In genomic region chr12:12665194-12665593, GRCh38 we compare ENCODE assay signal across 19 cellular contexts. TPM values are rescaled to one million over a fixed set of nuclear protein-coding genes. Genes with fewer than 3 reads are reported as not detected.
DNase-seq lines count a peak whose midpoint lies in the region; ATAC-seq and TF ChIP-seq lines count a peak whose summit lies in the region.
"Had no signal": no experiment of that assay in that cellular context is flagged by ENCODE, and none has a peak within 500 bp of the region (broad histone marks: within the 10 kb centered on the region; RNA-seq: fewer than 3 reads in every experiment).

No MANE protein-coding gene starts in this region.

- DNase-seq in A673 (ENCODE audit: low spot score) (peak; percentile 47), HEK293T (ENCODE audit: extremely low spot score) (peak; percentile 25), dermis blood vessel endothelial cell (peak; percentile 20), mesendoderm (peak; percentile 69), left ventricle myocardium inferior (no peak), MV-4-11 (lab: John Stamatoyannopoulos, UW) (no peak), PC-9 (no peak)
- DNase-seq: 8988T, DMS 273 treated with DMSO at 0.1 percent for 48 hours, Karpas-422, MM.1S, NCI-H187 treated with DMSO at 0.1 percent for 48 hours, NCI-H2171, NCI-H446 treated with DMSO at 0.1 percent for 48 hours, NCI-H748 treated with DMSO at 0.1 percent for 48 hours had no signal

- no peak overlapping the region for H3K4ac ChIP-seq in mesendoderm (ENCODE audit: low read depth, low read length)

- ATAC-seq in HG02938 (IDR thresholded peaks at IDR 0.05; ENCODE audit: unreplicated experiment) = no peak
- ATAC-seq: HCT116 had no signal

- no peak overlapping the region for H2AK5ac ChIP-seq in mesendoderm (ENCODE audit: low read length)

- H3K23ac ChIP-seq in mesendoderm (ENCODE audit: low read length) = no peak overlapping the region

- intact Hi-C loops in A673 (cut with micrococcal nuclease; ENCODE audit: unreplicated experiment) (no loop called here), left ventricle myocardium inferior (cut with micrococcal nuclease) (no loop called here), PC-9 (cut with micrococcal nuclease; ENCODE audit: unreplicated experiment) (no loop called here)

- H3K9me3 ChIP-seq in A673 (ENCODE audit: low read depth, low read length, poor library complexity, severe bottlenecking) = no peaks in the 10 kb centered on the region
- no peaks in the 10 kb centered on the region for H3K9me3 ChIP-seq in left ventricle myocardium inferior (replicated peaks)
- H3K9me3 ChIP-seq in PC-9 (ENCODE audit: insufficient read depth, low read depth) = no peaks in the 10 kb centered on the region
- H3K9me3 ChIP-seq: BLaER1 treated with 17β-estradiol and CSF1 and Interleukin-3, amounts not matched to agents 10 nM and 100 nM had no signal

- POLR2A ChIA-PET in A673 (lab: Charles Lee; ENCODE audit: low non-redundant PET) = no interaction called here
- POLR2A ChIA-PET in HEK293T (lab: Yijun Ruan, JAX) = no interaction called here
- POLR2A ChIA-PET in PC-9 (lab: Charles Lee; ENCODE audit: unreplicated experiment) = no interaction called here

- no peak for TF ChIP-seq CTCF in A673 (conservative IDR thresholded peaks at IDR 0.05; ENCODE audit: low read depth, low read length)
- TF ChIP-seq CTCF in left ventricle myocardium inferior (IDR thresholded peaks at IDR 0.05; ENCODE audit: borderline replicate concordance) = no peak
- no peak for TF ChIP-seq CTCF in PC-9 (conservative IDR thresholded peaks at IDR 0.05)

- H3K4me1 ChIP-seq in A673 (ENCODE audit: insufficient read depth, low read length, poor library complexity, severe bottlenecking) (no peaks in the 10 kb centered on the region), mesendoderm (ENCODE audit: control insufficient read depth, low read depth, low read length) (no peaks in the 10 kb centered on the region), left ventricle myocardium inferior (no peaks in the 10 kb centered on the region), PC-9 (replicated peaks; ENCODE audit: insufficient read depth) (no peaks in the 10 kb centered on the region)
- H3K4me1 ChIP-seq: BLaER1 treated with 17β-estradiol and CSF1 and Interleukin-3, amounts not matched to agents 10 nM and 100 nM had no signal

- H4K20me1 ChIP-seq in PC-9 (ENCODE audit: insufficient read depth) = no peaks in the 10 kb centered on the region
- H4K20me1 ChIP-seq: BLaER1 treated with 17β-estradiol and CSF1 and Interleukin-3, amounts not matched to agents 10 nM and 100 nM had no signal

- no peak overlapping the region for H2BK120ac ChIP-seq in mesendoderm (ENCODE audit: low read depth, low read length)

- H3K79me2 ChIP-seq in mesendoderm (ENCODE audit: control insufficient read depth, insufficient read depth, low read length) (no peaks in the 10 kb centered on the region), PC-9 (ENCODE audit: low read depth) (no peaks in the 10 kb centered on the region)

- H3K4me2 ChIP-seq in mesendoderm (ENCODE audit: low read length) (no peak overlapping the region), PC-9 (no peak overlapping the region)
- H3K4me2 ChIP-seq: BLaER1 treated with 17β-estradiol and CSF1 and Interleukin-3, amounts not matched to agents 10 nM and 100 nM had no signal

- no peak overlapping the region for H3K56ac ChIP-seq in mesendoderm (ENCODE audit: low read length)

- no peak overlapping the region for H2BK15ac ChIP-seq in mesendoderm (replicated peaks; ENCODE audit: low read depth)

- H3K9ac ChIP-seq in mesendoderm (ENCODE audit: low read length) = no peak overlapping the region
- H3K9ac ChIP-seq: BLaER1 treated with 17β-estradiol and CSF1 and Interleukin-3, amounts not matched to agents 10 nM and 100 nM had no signal

- H3K4me3 ChIP-seq in A673 (ENCODE audit: low read depth, low read length, poor library complexity, severe bottlenecking) = no peak overlapping the region
- no peak overlapping the region for H3K4me3 ChIP-seq in mesendoderm (ENCODE audit: low read length)
- no peak overlapping the region for H3K4me3 ChIP-seq in left ventricle myocardium inferior
- no peak overlapping the region for H3K4me3 ChIP-seq in PC-9
- H3K4me3 ChIP-seq: BLaER1 treated with 17β-estradiol and CSF1 and Interleukin-3, amounts not matched to agents 10 nM and 100 nM; SK-N-MC had no signal

- no peak overlapping the region for H2AFZ ChIP-seq in PC-9

- H3K27ac ChIP-seq in A673 (ENCODE audit: low read depth, low read length, poor library complexity, severe bottlenecking) (no peak overlapping the region), mesendoderm (ENCODE audit: low read depth, low read length) (no peak overlapping the region), left ventricle myocardium inferior (replicated peaks) (no peak overlapping the region), PC-9 (no peak overlapping the region)
- H3K27ac ChIP-seq: BLaER1 treated with 17β-estradiol and CSF1 and Interleukin-3, amounts not matched to agents 10 nM and 100 nM; SK-N-MC had no signal

- no peak overlapping the region for H4K8ac ChIP-seq in mesendoderm (ENCODE audit: low read depth, low read length)

- H3K36me3 ChIP-seq in A673 (ENCODE audit: insufficient read depth, low read length, poor library complexity, severe bottlenecking) = no peaks in the 10 kb centered on the region
- H3K36me3 ChIP-seq in mesendoderm (ENCODE audit: control insufficient read depth, insufficient read depth, low read length) = no peaks in the 10 kb centered on the region
- H3K36me3 ChIP-seq in left ventricle myocardium inferior = no peaks in the 10 kb centered on the region
- no peaks in the 10 kb centered on the region for H3K36me3 ChIP-seq in PC-9 (ENCODE audit: low read depth)
- H3K36me3 ChIP-seq: BLaER1 treated with 17β-estradiol and CSF1 and Interleukin-3, amounts not matched to agents 10 nM and 100 nM had no signal

- no peak overlapping the region for H2BK5ac ChIP-seq in mesendoderm (ENCODE audit: low read length)

- BruUV-seq in A673 (replicated peaks; lab: Mats Ljungman, UMichigan) = no TSS peak
- no TSS peak for BruUV-seq in PC-9 (replicated peaks; lab: Mats Ljungman, UMichigan)

- H3K79me1 ChIP-seq in mesendoderm (ENCODE audit: low read length) = peaks cover 1% of the 10 kb centered on the region

- CTCF ChIA-PET in A673 (lab: Charles Lee) = interaction anchor here (0.6 kb wide), 1 partner anchor 59 kb away, joined by 14 read pairs; no protein-coding TSS in a partner anchor
- CTCF ChIA-PET in HEK293T (lab: Yijun Ruan, JAX) = interaction anchor here (0.6 kb wide), 1 partner anchor 60 kb away, joined by 9 read pairs; no protein-coding TSS in a partner anchor
- CTCF ChIA-PET in PC-9 (lab: Charles Lee) = no interaction called here

- H3F3A ChIP-seq in PC-9 (ENCODE audit: insufficient read depth, low read depth) = no peaks in the 10 kb centered on the region

- H4K5ac ChIP-seq in mesendoderm (ENCODE audit: low read length) = no peak overlapping the region

- H3K27me3 ChIP-seq in A673 (replicated peaks; ENCODE audit: insufficient read depth, low read depth, low read length, poor library complexity) = no peaks in the 10 kb centered on the region
- H3K27me3 ChIP-seq in mesendoderm (ENCODE audit: insufficient read depth, low read length, poor library complexity) = no peaks in the 10 kb centered on the region
- peaks cover 5% of the 10 kb centered on the region for H3K27me3 ChIP-seq in left ventricle myocardium inferior (ENCODE audit: low read depth)
- H3K27me3 ChIP-seq in PC-9 (ENCODE audit: insufficient read depth, low read depth) = no peaks in the 10 kb centered on the region
- H3K27me3 ChIP-seq: BLaER1 treated with 17β-estradiol and CSF1 and Interleukin-3, amounts not matched to agents 10 nM and 100 nM had no signal

- H3K18ac ChIP-seq in mesendoderm (ENCODE audit: low read length) = no peak overlapping the region

- WGBS in mesendoderm (ENCODE audit: extremely low coverage, insufficient coverage, low lambda C conversion rate) = no CpG with 5 or more reads among the region's 13 CpGs

- no peaks in the 10 kb centered on the region for H3K9me2 ChIP-seq in PC-9 (ENCODE audit: insufficient read depth)

TF ChIP-seq in HEK293T, 16 proteins besides CTCF, POLR2A, EP300 and RAD21:
- TF ChIP-seq ARNT (IDR thresholded peaks at IDR 0.05) = no peak
- TF ChIP-seq CTBP1 (IDR thresholded peaks at IDR 0.05; ENCODE audit: borderline replicate concordance) = no peak
- TF ChIP-seq LEF1 (IDR thresholded peaks at IDR 0.05; ENCODE audit: borderline replicate concordance) = no peak
- no peak for TF ChIP-seq TARDBP (IDR thresholded peaks at IDR 0.05)
- no peak for TF ChIP-seq ZNF384 (IDR thresholded peaks at IDR 0.05)

RNA-seq across cellular contexts. Expression of gene GPR19, which starts 30.8 kb away (rescaled TPM):
- total RNA-seq in A673 (2021) (3.0 and 3.2 TPM in 2 replicates), dermis blood vessel endothelial cell (0.17 and 0.84 TPM in 2 replicates), left ventricle myocardium inferior (not detected), PC-9 (2021) (13.2 and 19.3 TPM in 2 replicates)
- 10.5 TPM for polyA plus RNA-seq in mesendoderm (2013, experiment 1 of 2)
- 10.0 TPM for polyA plus RNA-seq in mesendoderm (2013, experiment 2 of 2)

RNA-seq across cellular contexts. Expression of gene CDKN1B, which starts 52.0 kb away (rescaled TPM):
- 38.7 and 42.7 TPM in 2 replicates for total RNA-seq in A673 (2021)
- total RNA-seq in dermis blood vessel endothelial cell = 67.7 and 75.4 TPM in 2 replicates
- 7.9 TPM for polyA plus RNA-seq in mesendoderm (2013, experiment 1 of 2)
- 7.8 TPM for polyA plus RNA-seq in mesendoderm (2013, experiment 2 of 2)
- total RNA-seq in left ventricle myocardium inferior = 36.3 TPM
- total RNA-seq in PC-9 (2021) = 54.9 and 67.5 TPM in 2 replicates

RNA-seq across cellular contexts. Expression of gene CREBL2, which starts 53.5 kb away (rescaled TPM):
- 15.4 and 17.8 TPM in 2 replicates for total RNA-seq in A673 (2021)
- 37.9 and 42.4 TPM in 2 replicates for total RNA-seq in dermis blood vessel endothelial cell
- 12.4 TPM for polyA plus RNA-seq in mesendoderm (2013, experiment 1 of 2)
- polyA plus RNA-seq in mesendoderm (2013, experiment 2 of 2) = 12.0 TPM
- 14.9 TPM for total RNA-seq in left ventricle myocardium inferior
- 26.6 and 30.3 TPM in 2 replicates for total RNA-seq in PC-9 (2021)

Comparison
In these comparisons a context has a peak if more than half of its experiments do, and no peak if none do; other contexts are left out.
1. DNase-seq: peak in A673 (single experiment), HEK293T (single experiment), dermis blood vessel endothelial cell (single experiment) and mesendoderm (single experiment); none in left ventricle myocardium inferior (single experiment), MV-4-11 (single experiment) and PC-9 (0 of 2).